9 cellular contexts compared by ENCODE assay signal in the genomic region with DNA sequence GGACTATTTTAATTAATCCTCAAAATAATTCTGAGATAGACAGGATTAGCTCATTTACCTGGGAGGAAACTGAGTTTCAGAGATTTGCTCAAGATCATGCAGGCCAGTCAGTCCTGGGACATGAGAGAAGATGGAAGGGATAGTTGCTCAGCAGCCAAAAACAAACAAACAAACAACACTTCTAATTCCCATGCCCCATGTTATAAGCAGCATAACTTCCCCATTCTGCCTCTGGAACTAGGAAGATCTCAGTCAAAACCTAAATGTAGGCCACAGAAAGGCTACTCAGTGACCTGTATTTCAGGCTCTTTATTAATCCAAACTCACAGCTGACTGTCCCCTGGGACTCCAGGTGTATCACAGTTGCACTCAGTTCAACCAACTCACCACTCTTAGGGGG.
"Had no signal": no experiment of that assay in that cellular context is flagged by ENCODE, and none has a peak within 500 bp of the region (broad histone marks: within the 10 kb centered on the region; RNA-seq: fewer than 3 reads in every experiment).

No MANE protein-coding gene starts in this region.

- H3K4me3 ChIP-seq: GM23248, HAP-1 had no signal

- H3K9me3 Mint-ChIP-seq: HFFc6 had no signal

- DNase-seq: GM23248, GOT3, H7, HFFc6 had no signal

- H3K9me3 ChIP-seq: HAP-1 had no signal

- H3K4me1 ChIP-seq: HAP-1 had no signal

- H3K9ac ChIP-seq: GM23248 had no signal

- H2AFZ ChIP-seq: GM23248 had no signal

- H3K4me3 Mint-ChIP-seq: HFFc6, IgD-negative memory B cell had no signal

- H3K36me3 ChIP-seq: HAP-1 had no signal

- H3K27ac ChIP-seq: GM23248, HL-60 had no signal

- H3K27me3 Mint-ChIP-seq: IgD-negative memory B cell had no signal

- H3K4me1 Mint-ChIP-seq: IgD-negative memory B cell had no signal

- H3K27ac Mint-ChIP-seq: HFFc6, IgD-negative memory B cell had no signal

- H3K36me3 Mint-ChIP-seq: IgD-negative memory B cell had no signal

- ATAC-seq: HCT116, HepG2 had no signal
